Comparison of ENCODE assay signal across 1 cellular context in genomic region chr17:32828822-32829221, GRCh38.
TF ChIP-seq lines count a peak whose summit lies in the region.

No MANE protein-coding gene starts in this region.

TF ChIP-seq in GM23338, 12 proteins besides CTCF, POLR2A, EP300 and RAD21 (continued from another document):
- no peak for TF ChIP-seq ZNF462 (CRISPR knock-in tag; IDR thresholded peaks at IDR 0.05)
- TF ChIP-seq REST (IDR thresholded peaks at IDR 0.05; ENCODE audit: unreplicated experiment): no peak
TF ChIP-seq in GM23338: peak in this region for 0.
